ENCODE assay signal across 8 cellular contexts in genomic region chr6:107866606-107867301, GRCh38. TPM values are rescaled to one million over a fixed set of nuclear protein-coding genes. Genes with fewer than 3 reads are reported as not detected.
DNase-seq lines count a peak whose midpoint lies in the region; ATAC-seq and TF ChIP-seq lines count a peak whose summit lies in the region.

No MANE protein-coding gene starts in this region.

- TF ChIP-seq EP300 in sigmoid colon (IDR thresholded peaks at IDR 0.05): no peak

- intact Hi-C loops in body of pancreas (cut with DNase I) (loop anchor here (10.0 kb wide), 1 partner anchor 182 kb away; no protein-coding TSS in a partner anchor), lower lobe of right lung (cut with DNase I) (no loop called here), sigmoid colon (cut with DNase I) (no loop called here)

- ATAC-seq in body of pancreas (peak; percentile 57), lower lobe of right lung (peak; percentile 25 to 42)
- ATAC-seq in activated CD4-positive, CD25-positive, alpha-beta regulatory T cell treated with anti-CD3 and anti-CD28 coated beads, Interleukin-2, amount 50 U/mL, for 24 hours: no peak

- H3K4me3 ChIP-seq in AG09309 (ENCODE audit: control insufficient read depth, low read depth, low read length) (no peak overlapping the region), body of pancreas (no peak overlapping the region), lower lobe of right lung (no peak overlapping the region), sigmoid colon (no peak overlapping the region)

- TF ChIP-seq CTCF in AG09309 (IDR thresholded peaks at IDR 0.05; ENCODE audit: control insufficient read depth, insufficient read depth, low read depth, low read length, missing control alignments) (peak; percentile 37), body of pancreas (IDR thresholded peaks at IDR 0.05) (peak; percentile 15 to 60 (median 56)), lower lobe of right lung (IDR thresholded peaks at IDR 0.05) (peak; percentile 45), sigmoid colon (IDR thresholded peaks at IDR 0.05) (peak in 1 of 4 experiments; percentile 35)

- in situ Hi-C loops in G401 (cut with HindIII; ENCODE audit: low sequenced_read_pairs): no loop called here

- peaks cover 0 to 7% of the 10 kb centered on the region in 2 donors for H3K36me3 ChIP-seq in body of pancreas (replicated peaks in 1 of 2; ENCODE audit: insufficient read depth in 1 of 2, low read depth in 2 of 2)
- peaks cover 30% of the 10 kb centered on the region for H3K36me3 ChIP-seq in lower lobe of right lung
- peaks cover 0 to 12% (median 6%) of the 10 kb centered on the region in 4 donors for H3K36me3 ChIP-seq in sigmoid colon

- H3K27ac ChIP-seq in body of pancreas: no peak overlapping the region
- no peak overlapping the region for H3K27ac ChIP-seq in lower lobe of right lung
- no peak overlapping the region for H3K27ac ChIP-seq in sigmoid colon

- H3K4me1 ChIP-seq in body of pancreas: no peaks in the 10 kb centered on the region
- no peaks in the 10 kb centered on the region for H3K4me1 ChIP-seq in lower lobe of right lung
- no peaks in the 10 kb centered on the region for H3K4me1 ChIP-seq in sigmoid colon

- WGBS in body of pancreas, 2 donors: 37 to 48% methylated on average over 11 of the region's 11 CpGs
- 39 to 48% methylated on average over 11 of the region's 11 CpGs for WGBS in sigmoid colon, 2 donors

- TF ChIP-seq POLR2A in body of pancreas (IDR thresholded peaks at IDR 0.05): no peak
- TF ChIP-seq POLR2A in sigmoid colon (IDR thresholded peaks at IDR 0.05): no peak

- DNase-seq in AG09309 (ENCODE audit: low read depth): no peak
- peak; percentile 19 for DNase-seq in G401 (ENCODE audit: low spot score)
- DNase-seq in NCI-H2107 treated with DMSO at 0.1 percent for 48 hours (lab: John Stamatoyannopoulos, UW; ENCODE audit: unreplicated experiment): peak; percentile 33
- peak in 1 of 4 donors; percentile 33 for DNase-seq in body of pancreas
- DNase-seq in lower lobe of right lung: no peak
- no peak for DNase-seq in sigmoid colon
- no peak for DNase-seq in 8988T

- no peaks in the 10 kb centered on the region for H3K9me3 ChIP-seq in body of pancreas
- no peaks in the 10 kb centered on the region for H3K9me3 ChIP-seq in lower lobe of right lung
- no peaks in the 10 kb centered on the region for H3K9me3 ChIP-seq in sigmoid colon

- no peaks in the 10 kb centered on the region for H3K27me3 ChIP-seq in body of pancreas
- H3K27me3 ChIP-seq in lower lobe of right lung (ENCODE audit: low read depth): no peaks in the 10 kb centered on the region
- H3K27me3 ChIP-seq in sigmoid colon: no peaks in the 10 kb centered on the region

RNA-seq across cellular contexts. Expression of gene SCML4, which starts 42.6 kb away (rescaled TPM):
- total RNA-seq in G401 (2014; rRNA removed; shearing (Covaris generic)): 3.6 TPM in 1 of 2 replicates, not detected in the other
- total RNA-seq in body of pancreas (1 to 10 TPM in 1 of 2 donors, under 1 TPM in 1; 0.78 to 6.9 TPM), lower lobe of right lung (3.2 TPM), sigmoid colon (under 1 TPM; 0.28 to 0.99 (median 0.76) TPM)
- 1 to 10 TPM; 1.2 to 8.9 (median 1.4) TPM for polyA plus RNA-seq in sigmoid colon

Comparison
In these comparisons a context has a peak if more than half of its experiments do, and no peak if none do; other contexts are left out.
1. DNase-seq: peak in G401 (single experiment) and NCI-H2107 treated with DMSO at 0.1 percent for 48 hours (single experiment); none in AG09309 (single experiment), lower lobe of right lung (single experiment), sigmoid colon (single experiment) and 8988T (single experiment).
2. ATAC-seq: peak in body of pancreas (single experiment) and lower lobe of right lung (2 of 2); none in activated CD4-positive, CD25-positive, alpha-beta regulatory T cell treated with anti-CD3 and anti-CD28 coated beads, Interleukin-2, amount 50 U/mL, for 24 hours (0 of 2).